9 cellular contexts compared by ENCODE assay signal in the genomic region with DNA sequence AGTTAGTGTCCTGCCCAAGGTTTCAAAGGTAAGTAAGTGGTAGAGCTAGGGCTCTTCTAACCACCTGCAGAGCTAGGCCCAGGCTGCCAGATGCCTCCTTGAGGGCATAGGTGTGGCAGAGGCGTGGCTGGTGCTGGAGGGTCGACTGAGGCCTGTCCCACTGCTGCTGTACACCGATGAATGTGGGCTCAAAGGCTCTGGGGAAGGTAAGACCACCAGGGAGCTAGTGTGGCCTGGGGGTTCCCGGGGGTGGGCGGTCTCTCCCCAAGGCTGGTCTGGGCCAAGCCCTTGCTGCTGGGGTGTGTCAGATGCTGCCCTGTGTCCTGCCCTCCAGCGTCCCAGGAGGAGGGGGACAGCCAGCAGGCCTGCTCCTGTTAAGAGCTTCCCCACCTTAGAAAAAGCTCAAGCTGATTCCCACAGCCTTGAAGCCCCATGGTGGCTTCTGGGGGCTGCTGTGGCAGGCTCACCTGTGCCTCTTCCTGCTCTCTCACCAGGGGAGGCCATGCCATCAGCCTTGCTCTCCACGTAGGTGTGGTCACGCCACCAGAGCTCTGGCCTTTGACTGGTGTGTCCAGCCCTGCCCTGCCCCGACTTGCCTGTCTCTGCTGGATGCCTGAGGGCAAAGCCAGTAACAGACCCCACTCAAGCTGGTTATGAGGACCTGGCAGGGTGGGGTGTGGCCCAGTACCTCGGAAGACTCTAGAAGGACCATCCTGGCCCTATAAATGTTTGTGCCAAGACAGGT. TPM values are rescaled to one million over a fixed set of nuclear protein-coding genes. Genes with fewer than 3 reads are reported as not detected.
DNase-seq lines count a peak whose midpoint lies in the region; ATAC-seq and TF ChIP-seq lines count a peak whose summit lies in the region.
"Had no signal": no experiment of that assay in that cellular context is flagged by ENCODE, and none has a peak within 500 bp of the region (broad histone marks: within the 10 kb centered on the region; RNA-seq: fewer than 3 reads in every experiment).

No MANE protein-coding gene starts in this region.

- H3K27me3 Mint-ChIP-seq in brain, result no peaks in the 10 kb centered on the region

- H3K36me3 Mint-ChIP-seq in brain, result peaks cover 41% of the 10 kb centered on the region

- no peak for ATAC-seq in heart left ventricle
- ATAC-seq in left cardiac atrium, result no peak
- peak; percentile 38 for ATAC-seq in mucosa of descending colon
- ATAC-seq in upper lobe of right lung, result no peak

- H3K27me3 ChIP-seq in heart left ventricle (no peaks in the 10 kb centered on the region), upper lobe of right lung (no peaks in the 10 kb centered on the region)
- H3K27me3 ChIP-seq: SJSA1 had no signal

- intact Hi-C loops in heart left ventricle (cut with DNase I), result no loop called here
- intact Hi-C loops in left cardiac atrium (cut with DNase I), result no loop called here
- intact Hi-C loops in mucosa of descending colon (cut with DNase I, micrococcal nuclease), result no loop called here
- intact Hi-C loops in upper lobe of right lung (cut with DNase I), result no loop called here

- no peak for TF ChIP-seq POLR2A in heart left ventricle (IDR thresholded peaks at IDR 0.05)

- H3K9me3 Mint-ChIP-seq in brain, result no peaks in the 10 kb centered on the region

- H3K4me3 ChIP-seq in heart left ventricle (no peak overlapping the region), mucosa of descending colon (no peak overlapping the region), upper lobe of right lung (no peak overlapping the region)
- H3K4me3 ChIP-seq: SJSA1 had no signal

- TF ChIP-seq CTCF in heart left ventricle (IDR thresholded peaks at IDR 0.05), result no peak
- no peak for TF ChIP-seq CTCF in brain (conservative IDR thresholded peaks at IDR 0.05)
- no peak for TF ChIP-seq CTCF in mucosa of descending colon (IDR thresholded peaks at IDR 0.05)
- no peak for TF ChIP-seq CTCF in upper lobe of right lung (IDR thresholded peaks at IDR 0.05)

- H3K4me1 ChIP-seq in heart left ventricle (peaks cover 20 to 100% (median 95%) of the 10 kb centered on the region in 12 donors), mucosa of descending colon (ENCODE audit: low read depth) (peaks cover 48% of the 10 kb centered on the region), upper lobe of right lung (peaks cover 98% of the 10 kb centered on the region)

- DNase-seq in heart left ventricle, result peak in 1 of 5 donors; percentile 22
- DNase-seq in left cardiac atrium, result no peak
- DNase-seq in mucosa of descending colon, result peak in 2 of 3 donors; percentile 60 to 61
- peak; percentile 51 for DNase-seq in upper lobe of right lung
- no peak for DNase-seq in DMS153 treated with DMSO at 0.1 percent for 48 hours (lab: John Stamatoyannopoulos, UW; ENCODE audit: unreplicated experiment)
- no peak for DNase-seq in NCI-H187 (lab: John Stamatoyannopoulos, UW)
- no peak for DNase-seq in inferior parietal cortex (ENCODE audit: extremely low spot score)

- H3K4me1 Mint-ChIP-seq in brain, result peaks cover 43% of the 10 kb centered on the region

- H3K27ac ChIP-seq in heart left ventricle (peak overlapping the region in 11 of 12 donors; percentile 31 to 89 (median 79)), upper lobe of right lung (peak overlapping the region; percentile 60)
- H3K27ac ChIP-seq: SJSA1 had no signal

- H3K9me3 ChIP-seq in heart left ventricle (no peaks in the 10 kb centered on the region), mucosa of descending colon (no peaks in the 10 kb centered on the region), upper lobe of right lung (no peaks in the 10 kb centered on the region)
- H3K9me3 ChIP-seq: SJSA1 had no signal

- peaks cover 0 to 42% (median 12%) of the 10 kb centered on the region in 9 donors for H3K36me3 ChIP-seq in heart left ventricle
- H3K36me3 ChIP-seq in mucosa of descending colon (ENCODE audit: low read depth), result no peaks in the 10 kb centered on the region
- peaks cover 46% of the 10 kb centered on the region for H3K36me3 ChIP-seq in upper lobe of right lung

- H3K4me3 Mint-ChIP-seq in brain, result no peak overlapping the region

- 77 to 86% (median 83%) methylated on average over 4 to 10 of the region's 10 CpGs for WGBS in heart left ventricle, 4 donors

- peak overlapping the region in 4 of 5 experiments; percentile 3 to 85 (median 56) for H3K27ac Mint-ChIP-seq in brain

RNA-seq across cellular contexts. Expression of a gene that starts 36.8 kb away (rescaled TPM):
- total RNA-seq in heart left ventricle (10 to 100 TPM; 35.8 to 76.7 (median 40.3) TPM), left cardiac atrium (10 to 100 TPM; 27.1 to 39.6 TPM), mucosa of descending colon (10 to 100 TPM; 16.5 to 22.4 (median 20.5) TPM), upper lobe of right lung (47.1 TPM)
- polyA plus RNA-seq in heart left ventricle (10 to 100 TPM; 11.3 to 16.8 TPM), brain (ENCODE audit: insufficient read depth, low read depth, low replicate concordance) (7.4 TPM)

Comparison
In these comparisons a context has a peak if more than half of its experiments do, and no peak if none do; other contexts are left out.
1. DNase-seq: peak in mucosa of descending colon (2 of 3) and upper lobe of right lung (single experiment); none in left cardiac atrium (single experiment), DMS153 treated with DMSO at 0.1 percent for 48 hours (single experiment), NCI-H187 (0 of 2) and inferior parietal cortex (single experiment).